Comparison of ENCODE assay signal across 15 cellular contexts in the genomic region with DNA sequence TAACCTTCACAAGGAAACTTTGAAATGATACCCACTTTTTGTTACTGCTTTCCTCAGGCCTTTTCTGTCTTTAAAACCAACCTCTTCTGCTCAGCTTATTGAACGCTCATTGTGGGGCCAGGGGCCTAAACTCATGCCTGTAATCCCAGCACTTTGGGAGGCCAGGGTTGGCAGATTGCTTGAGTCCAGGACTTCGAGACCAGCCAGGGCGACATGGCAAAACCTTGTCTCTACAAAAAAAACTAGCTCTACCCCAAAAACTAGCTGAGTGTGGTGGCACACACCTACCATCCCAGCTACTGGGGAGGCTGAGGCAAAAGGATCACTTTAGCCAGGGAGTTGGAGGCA. TPM values are rescaled to one million over a fixed set of nuclear protein-coding genes. Genes with fewer than 3 reads are reported as not detected.
DNase-seq lines count a peak whose midpoint lies in the region; ATAC-seq and TF ChIP-seq lines count a peak whose summit lies in the region.
"Had no signal": no experiment of that assay in that cellular context is flagged by ENCODE, and none has a peak within 500 bp of the region (broad histone marks: within the 10 kb centered on the region; RNA-seq: fewer than 3 reads in every experiment).

No MANE protein-coding gene starts in this region.

- H3K27ac Mint-ChIP-seq in natural killer cell (peak overlapping the region; percentile 95 to 97), mesothelial cell of epicardium (peak overlapping the region; percentile 60)
- peak overlapping the region in 1 of 2 donors; percentile 16 for H3K27ac Mint-ChIP-seq in natural killer cell treated with Interleukin-12 subunit alpha and Interleukin-12 subunit beta and Interleukin-15 and Interleukin-18, amount 100 ng/mL, for 72 hours
- peak overlapping the region; percentile 43 for H3K27ac Mint-ChIP-seq in activated CD8-positive, alpha-beta T cell treated with anti-CD3 and anti-CD28 coated beads, Interleukin-2, amount 10 ng/mL, durations not matched to agents 7 days and 5 days

- no peak for TF ChIP-seq CTCF in natural killer cell (IDR thresholded peaks at IDR 0.05)
- no peak for TF ChIP-seq CTCF in mesothelial cell of epicardium (IDR thresholded peaks at IDR 0.05; ENCODE audit: unreplicated experiment)

- CTCF ChIA-PET in activated CD8-positive, alpha-beta T cell treated with anti-CD3 and anti-CD28 coated beads, Interleukin-2, amount 10 ng/mL, durations not matched to agents 7 days and 5 days (lab: Charles Lee): no interaction called here

- intact Hi-C loops in natural killer cell (cut with micrococcal nuclease): no loop called here

- H3K36me3 Mint-ChIP-seq in natural killer cell (no peaks in the 10 kb centered on the region), mesothelial cell of epicardium (no peaks in the 10 kb centered on the region)
- no peaks in the 10 kb centered on the region for H3K36me3 Mint-ChIP-seq in natural killer cell treated with Interleukin-12 subunit alpha and Interleukin-12 subunit beta and Interleukin-15 and Interleukin-18, amount 100 ng/mL, for 72 hours
- peaks cover 7% of the 10 kb centered on the region for H3K36me3 Mint-ChIP-seq in activated CD8-positive, alpha-beta T cell treated with anti-CD3 and anti-CD28 coated beads, Interleukin-2, amount 10 ng/mL, durations not matched to agents 7 days and 5 days (ENCODE audit: low read depth)

- POLR2A ChIA-PET in activated CD8-positive, alpha-beta T cell treated with anti-CD3 and anti-CD28 coated beads, Interleukin-2, amount 10 ng/mL, durations not matched to agents 7 days and 5 days (lab: Charles Lee): no interaction called here

- H3K4me1 Mint-ChIP-seq in natural killer cell: peaks cover 21 to 33% of the 10 kb centered on the region in 2 donors
- peaks cover 14 to 18% of the 10 kb centered on the region in 2 donors for H3K4me1 Mint-ChIP-seq in natural killer cell treated with Interleukin-12 subunit alpha and Interleukin-12 subunit beta and Interleukin-15 and Interleukin-18, amount 100 ng/mL, for 72 hours (ENCODE audit: low read depth in 2 of 2)
- H3K4me1 Mint-ChIP-seq in activated CD8-positive, alpha-beta T cell treated with anti-CD3 and anti-CD28 coated beads, Interleukin-2, amount 10 ng/mL, durations not matched to agents 7 days and 5 days (ENCODE audit: low read depth): peaks cover 23% of the 10 kb centered on the region
- peaks cover 14% of the 10 kb centered on the region for H3K4me1 Mint-ChIP-seq in mesothelial cell of epicardium

- DNase-seq in natural killer cell (no peak), mesothelial cell of epicardium (ENCODE audit: low spot score in 2 of 2, unreplicated experiment in 2 of 2) (no peak), CD1c-positive myeloid dendritic cell (ENCODE audit: extremely low spot score) (no peak), midbrain (lab: John Stamatoyannopoulos, UW) (no peak), nucleus accumbens (lab: John Stamatoyannopoulos, UW) (no peak), occipital lobe (lab: John Stamatoyannopoulos, UW) (no peak)
- no peak for DNase-seq in natural killer cell treated with Interleukin-12 subunit alpha and Interleukin-12 subunit beta and Interleukin-15 and Interleukin-18, amount 100 ng/mL, for 72 hours (ENCODE audit: low spot score)
- DNase-seq in activated CD8-positive, alpha-beta T cell treated with anti-CD3 and anti-CD28 coated beads, Interleukin-2, amount 10 ng/mL, durations not matched to agents 7 days and 5 days: no peak
- DNase-seq: GF-D8, GOT3, NCI-H1092, NCI-H2171, NCI-H748 treated with DMSO at 0.1 percent for 48 hours, SW 1271 had no signal

- H3K9me3 Mint-ChIP-seq in natural killer cell (no peaks in the 10 kb centered on the region), mesothelial cell of epicardium (no peaks in the 10 kb centered on the region)
- no peaks in the 10 kb centered on the region for H3K9me3 Mint-ChIP-seq in natural killer cell treated with Interleukin-12 subunit alpha and Interleukin-12 subunit beta and Interleukin-15 and Interleukin-18, amount 100 ng/mL, for 72 hours
- no peaks in the 10 kb centered on the region for H3K9me3 Mint-ChIP-seq in activated CD8-positive, alpha-beta T cell treated with anti-CD3 and anti-CD28 coated beads, Interleukin-2, amount 10 ng/mL, durations not matched to agents 7 days and 5 days (ENCODE audit: insufficient read depth)
- H3K9me3 Mint-ChIP-seq: activated T-helper 1 cell treated with anti-CD3 and anti-CD28 coated beads, Interleukin-12 subunit alpha, Interleukin-12 subunit beta, Interleukin-2, Interleukin-4 antibody, amounts not matched to agents 30 ng/mL and 10 ng/mL and 1 ng/mL, durations not matched to agents 14 hours and 24 hours and 36 hours had no signal

- H3K27me3 Mint-ChIP-seq in natural killer cell (ENCODE audit: low read depth in 2 of 2) (no peaks in the 10 kb centered on the region), mesothelial cell of epicardium (ENCODE audit: low read depth) (no peaks in the 10 kb centered on the region)
- H3K27me3 Mint-ChIP-seq in natural killer cell treated with Interleukin-12 subunit alpha and Interleukin-12 subunit beta and Interleukin-15 and Interleukin-18, amount 100 ng/mL, for 72 hours: no peaks in the 10 kb centered on the region
- no peaks in the 10 kb centered on the region for H3K27me3 Mint-ChIP-seq in activated CD8-positive, alpha-beta T cell treated with anti-CD3 and anti-CD28 coated beads, Interleukin-2, amount 10 ng/mL, durations not matched to agents 7 days and 5 days (ENCODE audit: low read depth)

- H3K4me3 Mint-ChIP-seq in natural killer cell (no peak overlapping the region), mesothelial cell of epicardium (no peak overlapping the region)
- no peak overlapping the region for H3K4me3 Mint-ChIP-seq in natural killer cell treated with Interleukin-12 subunit alpha and Interleukin-12 subunit beta and Interleukin-15 and Interleukin-18, amount 100 ng/mL, for 72 hours
- no peak overlapping the region for H3K4me3 Mint-ChIP-seq in activated CD8-positive, alpha-beta T cell treated with anti-CD3 and anti-CD28 coated beads, Interleukin-2, amount 10 ng/mL, durations not matched to agents 7 days and 5 days

- no peak for ATAC-seq in natural killer cell
- no peak for ATAC-seq in natural killer cell treated with Interleukin-12 subunit alpha and Interleukin-12 subunit beta and Interleukin-15 and Interleukin-18, amount 100 ng/mL, for 72 hours
- no peak for ATAC-seq in activated CD8-positive, alpha-beta T cell treated with anti-CD3 and anti-CD28 coated beads, Interleukin-2, amount 10 ng/mL, durations not matched to agents 7 days and 5 days

RNA-seq across cellular contexts. Expression of a gene that starts 50.9 kb away (rescaled TPM):
- total RNA-seq in natural killer cell (10 to 100 TPM; 29.3 to 33.0 (median 31.7) TPM), mesothelial cell of epicardium (14.3 to 15.9 TPM (median 15.2 TPM) in 3 replicates), occipital lobe (31.8 TPM)
- 10 to 100 TPM; 10.4 to 14.8 TPM for total RNA-seq in natural killer cell treated with Interleukin-12 subunit alpha and Interleukin-12 subunit beta and Interleukin-15 and Interleukin-18, amount 100 ng/mL, for 72 hours
- total RNA-seq in activated CD8-positive, alpha-beta T cell treated with anti-CD3 and anti-CD28 coated beads, Interleukin-2, amount 10 ng/mL, durations not matched to agents 7 days and 5 days: 10 to 100 TPM; 31.1 to 32.6 TPM
